In the genomic region with DNA sequence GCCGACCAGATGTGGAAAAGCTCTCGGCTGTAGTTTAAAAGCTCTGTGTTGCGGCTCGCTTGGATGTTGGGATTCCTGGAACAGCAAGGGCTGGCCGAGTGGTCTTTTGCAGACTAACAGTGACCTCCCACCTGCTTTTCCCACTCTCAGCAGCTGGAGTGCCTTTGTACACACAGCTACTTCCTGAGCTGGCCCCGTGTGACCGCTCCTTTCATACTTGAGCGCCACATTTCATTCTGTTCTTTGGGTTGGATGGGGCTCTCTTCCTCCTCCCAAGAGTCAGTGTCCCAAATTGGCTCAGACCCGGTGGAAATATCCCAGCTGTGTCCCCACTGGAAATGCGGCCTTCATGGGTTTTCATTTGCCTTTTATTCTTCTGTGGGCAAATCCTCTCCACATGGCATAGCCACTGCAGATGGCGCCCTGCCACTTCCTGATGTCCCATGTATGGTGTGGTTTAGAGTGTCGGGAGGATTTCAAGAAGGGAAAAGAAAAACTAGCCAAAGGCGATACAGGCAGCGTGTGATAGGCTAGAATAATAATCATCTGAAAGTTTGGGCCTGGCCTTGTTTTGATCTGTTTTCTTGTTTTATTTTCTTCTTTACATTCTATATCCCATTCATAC, we compare ENCODE assay signal across 11 cellular contexts.
DNase-seq lines count a peak whose midpoint lies in the region; ATAC-seq and TF ChIP-seq lines count a peak whose summit lies in the region.
"Had no signal": no experiment of that assay in that cellular context is flagged by ENCODE, and none has a peak within 500 bp of the region (broad histone marks: within the 10 kb centered on the region; RNA-seq: fewer than 3 reads in every experiment).

No MANE protein-coding gene starts in this region.

- H3K9me2 ChIP-seq in neural cell (ENCODE audit: insufficient read depth, low read length): no peaks in the 10 kb centered on the region

- no peak for TF ChIP-seq EP300 in neural cell (conservative IDR thresholded peaks at IDR 0.05; ENCODE audit: poor library complexity, severe bottlenecking)

- no peaks in the 10 kb centered on the region for H3K27me3 ChIP-seq in dorsolateral prefrontal cortex
- H3K27me3 ChIP-seq in neural cell (ENCODE audit: insufficient read depth, low read depth, low read length): no peaks in the 10 kb centered on the region
- H3K27me3 ChIP-seq in aorta (ENCODE audit: control insufficient read depth in 1 of 2, insufficient read depth in 2 of 2, low read length in 1 of 2): no peaks in the 10 kb centered on the region
- H3K27me3 ChIP-seq: heart right ventricle had no signal

- H3K4me3 ChIP-seq in dorsolateral prefrontal cortex (no peak overlapping the region), neural cell (ENCODE audit: low read length) (no peak overlapping the region), aorta (ENCODE audit: low read length in 2 of 2) (no peak overlapping the region)
- H3K4me3 ChIP-seq: heart right ventricle had no signal

- 83 to 88% methylated on average over 14 of the region's 14 CpGs for WGBS in aorta, 2 donors

- H3K36me3 ChIP-seq in neural cell (ENCODE audit: insufficient read depth, low read length): no peaks in the 10 kb centered on the region
- H3K36me3 ChIP-seq in aorta (ENCODE audit: control insufficient read depth in 1 of 2, insufficient read depth in 2 of 2, low read length in 1 of 2): no peaks in the 10 kb centered on the region

- H3K27ac ChIP-seq in dorsolateral prefrontal cortex: no peak overlapping the region
- H3K27ac ChIP-seq in neural cell (ENCODE audit: low read length): no peak overlapping the region
- no peak overlapping the region for H3K27ac ChIP-seq in aorta (ENCODE audit: low read depth in 1 of 2, low read length in 2 of 2)
- H3K27ac ChIP-seq: heart right ventricle had no signal

- POLR2A ChIA-PET in activated CD4-positive, alpha-beta T cell treated with anti-CD3 and anti-CD28 coated beads, Interleukin-2, amount 10 ng/mL, durations not matched to agents 7 days and 5 days (lab: Charles Lee): no interaction called here

- H3K4me3 Mint-ChIP-seq in activated CD4-positive, alpha-beta T cell treated with anti-CD3 and anti-CD28 coated beads, Interleukin-2, amount 10 ng/mL, durations not matched to agents 7 days and 5 days: no peak overlapping the region
- H3K4me3 Mint-ChIP-seq: naive thymus-derived CD4-positive, alpha-beta T cell had no signal

- no peak overlapping the region for H3K27ac Mint-ChIP-seq in activated CD4-positive, alpha-beta T cell treated with anti-CD3 and anti-CD28 coated beads, Interleukin-2, amount 10 ng/mL, durations not matched to agents 7 days and 5 days

- H3K9me3 ChIP-seq in neural cell (ENCODE audit: low read length): no peaks in the 10 kb centered on the region
- H3K9me3 ChIP-seq in aorta (ENCODE audit: control insufficient read depth, low read length): no peaks in the 10 kb centered on the region
- H3K9me3 ChIP-seq: heart right ventricle had no signal

- CTCF ChIA-PET in activated CD4-positive, alpha-beta T cell treated with anti-CD3 and anti-CD28 coated beads, Interleukin-2, amount 10 ng/mL, durations not matched to agents 7 days and 5 days (lab: Charles Lee): interaction anchor here (0.7 to 0.9 kb wide), 2 partner anchors 9 to 26 kb away, joined by 3 to 4 read pairs; no protein-coding TSS in a partner anchor

- H4K20me1 ChIP-seq in neural cell (ENCODE audit: insufficient read depth): no peaks in the 10 kb centered on the region

- intact Hi-C loops in dorsolateral prefrontal cortex (cut with DNase I): loop anchor here in 1 of 2 donors (5.0 to 10.0 kb wide), 2 partner anchors 189 to 267 kb away; no protein-coding TSS in a partner anchor
- intact Hi-C loops in aorta (cut with DNase I): no loop called here

- H3K4me1 ChIP-seq in aorta (ENCODE audit: control insufficient read depth in 1 of 2, insufficient read depth in 2 of 2, low read length in 2 of 2): no peaks in the 10 kb centered on the region

- H3K36me3 Mint-ChIP-seq in activated CD4-positive, alpha-beta T cell treated with anti-CD3 and anti-CD28 coated beads, Interleukin-2, amount 10 ng/mL, durations not matched to agents 7 days and 5 days (ENCODE audit: low read depth): peaks cover 4% of the 10 kb centered on the region

- no peaks in the 10 kb centered on the region for H3K79me2 ChIP-seq in neural cell (replicated peaks; ENCODE audit: insufficient read depth, low read length)

- ATAC-seq in GM18909 (IDR thresholded peaks at IDR 0.05; ENCODE audit: poor library complexity, unreplicated experiment) (no peak), aorta (ENCODE audit: low FRiP score) (no peak)
- ATAC-seq: naive thymus-derived CD4-positive, alpha-beta T cell had no signal

- peak in 33 of 56 donors; percentile 10 to 63 (median 38) for TF ChIP-seq CTCF in dorsolateral prefrontal cortex (IDR thresholded peaks at IDR 0.05 in 54 of 56, conservative IDR thresholded peaks at IDR 0.05 in 2 of 56; ENCODE audit: low read depth in 1 of 56, partially characterized antibody in 56 of 56)
- peak; percentile 12 for TF ChIP-seq CTCF in neural cell (IDR thresholded peaks at IDR 0.05; ENCODE audit: poor library complexity, severe bottlenecking)

- no peak overlapping the region for H3K4me2 ChIP-seq in neural cell (ENCODE audit: low read length)

- no peak overlapping the region for H2AFZ ChIP-seq in neural cell (ENCODE audit: low read depth, low read length)

- H3K27me3 Mint-ChIP-seq in activated CD4-positive, alpha-beta T cell treated with anti-CD3 and anti-CD28 coated beads, Interleukin-2, amount 10 ng/mL, durations not matched to agents 7 days and 5 days: no peaks in the 10 kb centered on the region
- H3K27me3 Mint-ChIP-seq: naive thymus-derived CD4-positive, alpha-beta T cell had no signal

- no peaks in the 10 kb centered on the region for H3F3A ChIP-seq in neural cell (ENCODE audit: insufficient read depth, low read length, poor library complexity, severe bottlenecking)

- no peaks in the 10 kb centered on the region for H3K9me3 Mint-ChIP-seq in activated CD4-positive, alpha-beta T cell treated with anti-CD3 and anti-CD28 coated beads, Interleukin-2, amount 10 ng/mL, durations not matched to agents 7 days and 5 days
- H3K9me3 Mint-ChIP-seq: naive thymus-derived CD4-positive, alpha-beta T cell had no signal

- no peak overlapping the region for H3K9ac ChIP-seq in neural cell (ENCODE audit: low read length)

- DNase-seq in DMS114 treated with DMSO at 0.1 percent for 48 hours (lab: John Stamatoyannopoulos, UW; ENCODE audit: unreplicated experiment) (peak; percentile 6), NCI-H1105 treated with DMSO at 0.1 percent for 48 hours (lab: John Stamatoyannopoulos, UW) (peak; percentile 24), dorsolateral prefrontal cortex (peak in 6 of 10 donors; percentile 36 to 69 (median 54)), aorta (no peak), AG08396 (ENCODE audit: low spot score) (no peak)
- DNase-seq in activated CD4-positive, alpha-beta T cell treated with anti-CD3 and anti-CD28 coated beads, Interleukin-2, amount 10 ng/mL, durations not matched to agents 7 days and 5 days: no peak
- DNase-seq: activated effector memory CD4-positive, alpha-beta T cell treated with Interleukin-2 at 50 U/mL for 16 hours; heart right ventricle; naive thymus-derived CD4-positive, alpha-beta T cell had no signal

- no peak for TF ChIP-seq RAD21 in neural cell (conservative IDR thresholded peaks at IDR 0.05)

- no peaks in the 10 kb centered on the region for H3K4me1 Mint-ChIP-seq in activated CD4-positive, alpha-beta T cell treated with anti-CD3 and anti-CD28 coated beads, Interleukin-2, amount 10 ng/mL, durations not matched to agents 7 days and 5 days

TF ChIP-seq in neural cell, 6 proteins besides CTCF, POLR2A, EP300 and RAD21:
- no peak for TF ChIP-seq EZH2 (IDR thresholded peaks at IDR 0.05; ENCODE audit: borderline replicate concordance, insufficient read depth, low read length, poor library complexity, severe bottlenecking)
- TF ChIP-seq, protein P1, sequence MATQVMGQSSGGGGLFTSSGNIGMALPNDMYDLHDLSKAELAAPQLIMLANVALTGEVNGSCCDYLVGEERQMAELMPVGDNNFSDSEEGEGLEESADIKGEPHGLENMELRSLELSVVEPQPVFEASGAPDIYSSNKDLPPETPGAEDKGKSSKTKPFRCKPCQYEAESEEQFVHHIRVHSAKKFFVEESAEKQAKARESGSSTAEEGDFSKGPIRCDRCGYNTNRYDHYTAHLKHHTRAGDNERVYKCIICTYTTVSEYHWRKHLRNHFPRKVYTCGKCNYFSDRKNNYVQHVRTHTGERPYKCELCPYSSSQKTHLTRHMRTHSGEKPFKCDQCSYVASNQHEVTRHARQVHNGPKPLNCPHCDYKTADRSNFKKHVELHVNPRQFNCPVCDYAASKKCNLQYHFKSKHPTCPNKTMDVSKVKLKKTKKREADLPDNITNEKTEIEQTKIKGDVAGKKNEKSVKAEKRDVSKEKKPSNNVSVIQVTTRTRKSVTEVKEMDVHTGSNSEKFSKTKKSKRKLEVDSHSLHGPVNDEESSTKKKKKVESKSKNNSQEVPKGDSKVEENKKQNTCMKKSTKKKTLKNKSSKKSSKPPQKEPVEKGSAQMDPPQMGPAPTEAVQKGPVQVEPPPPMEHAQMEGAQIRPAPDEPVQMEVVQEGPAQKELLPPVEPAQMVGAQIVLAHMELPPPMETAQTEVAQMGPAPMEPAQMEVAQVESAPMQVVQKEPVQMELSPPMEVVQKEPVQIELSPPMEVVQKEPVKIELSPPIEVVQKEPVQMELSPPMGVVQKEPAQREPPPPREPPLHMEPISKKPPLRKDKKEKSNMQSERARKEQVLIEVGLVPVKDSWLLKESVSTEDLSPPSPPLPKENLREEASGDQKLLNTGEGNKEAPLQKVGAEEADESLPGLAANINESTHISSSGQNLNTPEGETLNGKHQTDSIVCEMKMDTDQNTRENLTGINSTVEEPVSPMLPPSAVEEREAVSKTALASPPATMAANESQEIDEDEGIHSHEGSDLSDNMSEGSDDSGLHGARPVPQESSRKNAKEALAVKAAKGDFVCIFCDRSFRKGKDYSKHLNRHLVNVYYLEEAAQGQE (IDR thresholded peaks at IDR 0.05; ENCODE audit: borderline replicate concordance): no peak
- TF ChIP-seq MXI1 (conservative IDR thresholded peaks at IDR 0.05; ENCODE audit: poor library complexity, severe bottlenecking): no peak
- TF ChIP-seq POLR2AphosphoS5 (IDR thresholded peaks at IDR 0.05): no peak
- TF ChIP-seq TAF1 (IDR thresholded peaks at IDR 0.05; ENCODE audit: low read depth): no peak
- TF ChIP-seq SMC3 (conservative IDR thresholded peaks at IDR 0.05; ENCODE audit: poor library complexity): no peak

Comparison
In these comparisons a context has a peak if more than half of its experiments do, and no peak if none do; other contexts are left out.
1. DNase-seq: peak in DMS114 treated with DMSO at 0.1 percent for 48 hours (single experiment), NCI-H1105 treated with DMSO at 0.1 percent for 48 hours (single experiment) and dorsolateral prefrontal cortex (6 of 10); none in activated CD4-positive, alpha-beta T cell treated with anti-CD3 and anti-CD28 coated beads, Interleukin-2, amount 10 ng/mL, durations not matched to agents 7 days and 5 days (single experiment), aorta (0 of 2) and AG08396 (single experiment).